In the genomic region with DNA sequence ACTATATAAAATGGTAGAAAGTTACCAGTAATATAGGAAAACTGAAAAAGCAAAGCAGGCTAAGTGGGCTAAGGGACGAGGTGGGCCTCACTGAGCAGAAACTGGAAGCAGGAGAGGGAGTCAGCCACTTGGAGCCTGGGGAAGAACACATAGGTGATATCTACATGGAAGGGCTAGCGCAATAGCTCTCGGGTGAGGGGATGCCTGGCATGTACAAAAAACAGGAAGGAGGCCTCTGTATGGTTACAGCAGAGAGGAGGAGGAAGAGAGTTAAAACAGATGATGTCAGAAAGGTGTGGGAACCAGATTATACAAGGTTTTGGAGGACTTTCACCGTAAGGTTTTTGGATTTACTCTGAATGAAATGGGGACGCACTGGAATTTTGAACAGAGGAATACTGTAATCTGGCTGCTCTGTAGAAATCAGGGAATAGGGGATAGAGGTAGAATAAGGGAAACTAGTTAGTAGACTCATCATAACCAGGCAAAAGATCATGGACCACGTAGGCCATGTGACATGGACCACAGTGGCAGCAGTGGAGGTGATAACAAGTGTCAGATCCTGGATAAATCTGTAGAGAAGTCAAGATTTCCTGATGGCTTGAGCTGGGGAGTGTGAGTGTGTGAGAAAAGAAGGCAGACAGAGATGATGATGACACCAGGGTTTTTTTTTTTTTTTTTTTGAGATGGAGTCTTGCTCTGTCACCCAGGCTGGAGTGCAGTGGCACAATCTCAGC, we compare ENCODE assay signal across 1 cellular context.
TF ChIP-seq lines count a peak whose summit lies in the region.

No MANE protein-coding gene starts in this region.

TF ChIP-seq in IMR-90, 13 proteins besides CTCF, POLR2A, EP300 and RAD21 (continued from another document):
- TF ChIP-seq MAFK (IDR thresholded peaks at IDR 0.05; ENCODE audit: low read depth, low read length) (no peak), CEBPB (IDR thresholded peaks at IDR 0.05; ENCODE audit: low read depth, low read length) (no peak), MAZ (IDR thresholded peaks at IDR 0.05; ENCODE audit: borderline replicate concordance, low read depth, low read length) (no peak), FOS (IDR thresholded peaks at IDR 0.05; ENCODE audit: low read depth, low read length) (no peak)
